In the genomic region with DNA sequence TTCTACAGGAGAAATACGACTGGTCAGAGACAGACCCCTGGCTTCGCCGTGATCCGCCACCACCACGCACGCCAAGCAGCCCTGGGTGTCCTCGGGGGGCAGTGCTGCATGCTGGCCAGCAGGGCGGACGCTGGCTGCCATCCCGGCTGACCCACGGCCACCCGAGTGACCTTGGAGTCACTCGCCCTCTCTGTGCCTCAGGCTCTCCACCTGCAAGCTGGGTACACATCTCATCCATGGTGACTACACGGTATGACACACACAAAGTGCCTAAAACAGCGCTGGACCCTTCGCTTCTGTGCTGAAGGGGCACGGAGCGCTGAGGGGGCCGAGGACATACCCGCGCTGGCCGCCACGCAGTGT, we compare ENCODE assay signal across 21 cellular contexts.
"Had no signal": no experiment of that assay in that cellular context is flagged by ENCODE, and none has a peak within 500 bp of the region (broad histone marks: within the 10 kb centered on the region; RNA-seq: fewer than 3 reads in every experiment).

No MANE protein-coding gene starts in this region.

- DNase-seq: activated CD4-positive, alpha-beta T cell treated with anti-CD3 and anti-CD28 coated beads for 36 hours; activated CD8-positive, alpha-beta T cell treated with anti-CD3 and anti-CD28 coated beads for 36 hours; activated effector memory CD4-positive, alpha-beta T cell treated with Interleukin-2 at 50 U/mL for 16 hours; activated T-cell treated with anti-CD3 and anti-CD28 coated beads, Interleukin-2, amount 50 U/mL, for 4 hours; adrenal gland; foreskin fibroblast; left ventricle myocardium inferior; right cardiac atrium; stimulated activated CD4-positive, alpha-beta T cell treated with anti-CD3 and anti-CD28 coated beads, Interleukin-4, amount 100 ng/mL, for 24 hours; stimulated activated naive CD4-positive, alpha-beta T cell had no signal

- H3K9me3 Mint-ChIP-seq: activated CD8-positive, alpha-beta T cell treated with anti-CD3 and anti-CD28 coated beads for 36 hours; activated naive CD4-positive, alpha-beta T cell treated with anti-CD3 and anti-CD28 coated beads, Interleukin-2, amount 50 U/mL, for 24 hours; activated T-cell treated with anti-CD3 and anti-CD28 coated beads, Interleukin-2, amount 50 U/mL, for 4 hours; memory B cell; natural killer cell treated with Interleukin-12 subunit alpha and Interleukin-12 subunit beta and Interleukin-15 and Interleukin-18, amount 100 ng/mL, for 72 hours had no signal

- H3K4me3 ChIP-seq: adrenal gland, cardiac muscle cell, left ventricle myocardium inferior, prostate gland, skin epidermis, suprapubic skin, upper lobe of left lung had no signal

- H3K27ac Mint-ChIP-seq: activated CD4-positive, alpha-beta T cell treated with anti-CD3 and anti-CD28 coated beads for 36 hours; activated CD8-positive, alpha-beta T cell treated with anti-CD3 and anti-CD28 coated beads for 36 hours; activated naive CD4-positive, alpha-beta T cell treated with anti-CD3 and anti-CD28 coated beads, Interleukin-2, amount 50 U/mL, for 24 hours; memory B cell; natural killer cell treated with Interleukin-12 subunit alpha and Interleukin-12 subunit beta and Interleukin-15 and Interleukin-18, amount 100 ng/mL, for 72 hours had no signal

- H3K36me3 Mint-ChIP-seq: activated naive CD4-positive, alpha-beta T cell treated with anti-CD3 and anti-CD28 coated beads, Interleukin-2, amount 50 U/mL, for 24 hours; natural killer cell treated with Interleukin-12 subunit alpha and Interleukin-12 subunit beta and Interleukin-15 and Interleukin-18, amount 100 ng/mL, for 72 hours had no signal

- H3K36me3 ChIP-seq: adrenal gland, cardiac muscle cell, left ventricle myocardium inferior, prostate gland, suprapubic skin, upper lobe of left lung had no signal

- FAIRE-seq: colon, endothelial cell of umbilical vein had no signal

- H3K9me3 ChIP-seq: adrenal gland, prostate gland, upper lobe of left lung had no signal

- H3K4me1 Mint-ChIP-seq: activated CD4-positive, alpha-beta T cell treated with anti-CD3 and anti-CD28 coated beads for 36 hours; activated naive CD4-positive, alpha-beta T cell treated with anti-CD3 and anti-CD28 coated beads, Interleukin-2, amount 50 U/mL, for 24 hours; memory B cell had no signal

- H3K27me3 ChIP-seq: adrenal gland, cardiac muscle cell, suprapubic skin, upper lobe of left lung had no signal

- H3K4me3 Mint-ChIP-seq: activated CD4-positive, alpha-beta T cell treated with anti-CD3 and anti-CD28 coated beads for 36 hours; activated CD8-positive, alpha-beta T cell treated with anti-CD3 and anti-CD28 coated beads for 36 hours; activated naive CD4-positive, alpha-beta T cell treated with anti-CD3 and anti-CD28 coated beads, Interleukin-2, amount 50 U/mL, for 24 hours; activated T-cell treated with anti-CD3 and anti-CD28 coated beads, Interleukin-2, amount 50 U/mL, for 4 hours; memory B cell; natural killer cell treated with Interleukin-12 subunit alpha and Interleukin-12 subunit beta and Interleukin-15 and Interleukin-18, amount 100 ng/mL, for 72 hours had no signal

- H3K4me1 ChIP-seq: adrenal gland, left ventricle myocardium inferior, prostate gland, suprapubic skin, upper lobe of left lung had no signal

- H3K27ac ChIP-seq: adrenal gland, cardiac muscle cell, left ventricle myocardium inferior, prostate gland, skin epidermis, suprapubic skin, upper lobe of left lung, VCaP had no signal
